Comparison of ENCODE assay signal across 22 cellular contexts in genomic region chr14:26414933-26415332, GRCh38.
"Had no signal": no experiment of that assay in that cellular context is flagged by ENCODE, and none has a peak within 500 bp of the region (broad histone marks: within the 10 kb centered on the region; RNA-seq: fewer than 3 reads in every experiment).

No MANE protein-coding gene starts in this region.

- H3K27me3 ChIP-seq: brain microvascular endothelial cell, esophagus muscularis mucosa, gastrocnemius medialis, upper lobe of left lung, vagina had no signal

- H3K4me3 ChIP-seq: esophagus muscularis mucosa, gastrocnemius medialis, upper lobe of left lung, vagina had no signal

- H3K4me1 ChIP-seq: esophagus muscularis mucosa, gastrocnemius medialis, upper lobe of left lung, vagina had no signal

- DNase-seq: activated CD4-positive, alpha-beta memory T cell treated with anti-CD3 and anti-CD28 coated beads for 36 hours; activated CD4-positive, alpha-beta T cell treated with anti-CD3 and anti-CD28 coated beads, Interleukin-2, amount 10 ng/mL, durations not matched to agents 24 days and 14 days; activated CD4-positive, CD25-positive, alpha-beta regulatory T cell treated with anti-CD3 and anti-CD28 coated beads, Interleukin-2, amount 50 U/mL, for 72 hours; activated CD8-positive, alpha-beta memory T cell treated with anti-CD3 and anti-CD28 coated beads, Interleukin-2, amount 50 U/mL, for 4 hours; activated gamma-delta T cell; activated naive CD4-positive, alpha-beta T cell treated with anti-CD3 and anti-CD28 coated beads, Interleukin-2, amount 10 ng/mL, durations not matched to agents 7 days and 5 days; activated naive CD8-positive, alpha-beta T cell treated with anti-CD3 and anti-CD28 coated beads, Interleukin-2, amount 10 ng/mL, durations not matched to agents 7 days and 5 days; activated T-cell treated with anti-CD3 and anti-CD28 coated beads, Interleukin-2, amount 50 U/mL, for 24 hours; amniotic stem cell; brain microvascular endothelial cell; dermis blood vessel endothelial cell; effector CD4-positive, alpha-beta T cell; glutamatergic neuron; small intestine; stimulated activated CD4-positive, alpha-beta T cell treated with anti-CD3 and anti-CD28 coated beads, Interleukin-1b, Interleukin-23, amount 100 ng/mL, for 48 hours; stimulated activated CD4-positive, alpha-beta T cell treated with anti-CD3 and anti-CD28 coated beads, Interleukin-4, amount 100 ng/mL, for 4 hours; stimulated activated CD8-positive, alpha-beta memory T cell treated with anti-CD3 and anti-CD28 coated beads, Interleukin-4, amount 100 ng/mL, for 48 hours; stimulated activated naive CD8-positive, alpha-beta T cell treated with anti-CD3 and anti-CD28 coated beads, Interleukin-15, amount 100 ng/mL, for 72 hours; upper lobe of left lung had no signal

- H3K27ac ChIP-seq: brain microvascular endothelial cell, esophagus muscularis mucosa, upper lobe of left lung, vagina had no signal

- H3K9me3 ChIP-seq: esophagus muscularis mucosa, gastrocnemius medialis, upper lobe of left lung, vagina had no signal

- H3K36me3 ChIP-seq: brain microvascular endothelial cell, esophagus muscularis mucosa, gastrocnemius medialis, upper lobe of left lung, vagina had no signal
